Comparison of ENCODE assay signal across 1 cellular context in genomic region chr5:177270653-177271052, GRCh38.
TF ChIP-seq lines count a peak whose summit lies in the region.

No MANE protein-coding gene starts in this region.

TF ChIP-seq in IMR-90, 13 proteins besides CTCF, POLR2A, EP300 and RAD21 (continued from another document):
- TF ChIP-seq ELK1 (IDR thresholded peaks at IDR 0.05; ENCODE audit: borderline replicate concordance, low read depth, low read length) (no peak), MAFK (IDR thresholded peaks at IDR 0.05; ENCODE audit: low read depth, low read length) (no peak), MXI1 (IDR thresholded peaks at IDR 0.05; ENCODE audit: borderline replicate concordance, low read depth, low read length) (no peak), BHLHE40 (IDR thresholded peaks at IDR 0.05; ENCODE audit: low read depth, low read length) (no peak), SMC3 (IDR thresholded peaks at IDR 0.05; ENCODE audit: low read depth, low read length) (no peak), RFX5 (IDR thresholded peaks at IDR 0.05; ENCODE audit: low read depth, low read length) (no peak), RCOR1 (IDR thresholded peaks at IDR 0.05; ENCODE audit: insufficient replicate concordance, low read length) (no peak), NFE2L2 (IDR thresholded peaks at IDR 0.05; ENCODE audit: low read depth, low read length) (no peak), MAZ (IDR thresholded peaks at IDR 0.05; ENCODE audit: borderline replicate concordance, low read depth, low read length) (no peak), CEBPB (IDR thresholded peaks at IDR 0.05; ENCODE audit: low read depth, low read length) (no peak), CHD1 (IDR thresholded peaks at IDR 0.05; ENCODE audit: low read depth, low read length) (no peak)
- TF ChIP-seq, protein P1, sequence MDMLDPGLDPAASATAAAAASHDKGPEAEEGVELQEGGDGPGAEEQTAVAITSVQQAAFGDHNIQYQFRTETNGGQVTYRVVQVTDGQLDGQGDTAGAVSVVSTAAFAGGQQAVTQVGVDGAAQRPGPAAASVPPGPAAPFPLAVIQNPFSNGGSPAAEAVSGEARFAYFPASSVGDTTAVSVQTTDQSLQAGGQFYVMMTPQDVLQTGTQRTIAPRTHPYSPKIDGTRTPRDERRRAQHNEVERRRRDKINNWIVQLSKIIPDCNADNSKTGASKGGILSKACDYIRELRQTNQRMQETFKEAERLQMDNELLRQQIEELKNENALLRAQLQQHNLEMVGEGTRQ (IDR thresholded peaks at IDR 0.05; ENCODE audit: low read depth, low read length): no peak
TF ChIP-seq in IMR-90: peak in this region for 0.
